Comparison of ENCODE assay signal across 8 cellular contexts in genomic region chr3:120198305-120198878, GRCh38.
DNase-seq lines count a peak whose midpoint lies in the region; ATAC-seq and TF ChIP-seq lines count a peak whose summit lies in the region.

No MANE protein-coding gene starts in this region.

- H3K9me2 ChIP-seq in PC-9 (ENCODE audit: insufficient read depth) = no peaks in the 10 kb centered on the region

- no peaks in the 10 kb centered on the region for H3K36me3 Mint-ChIP-seq in WTC11

- no peak overlapping the region for H2AFZ ChIP-seq in PC-9

- no peaks in the 10 kb centered on the region for H4K20me1 ChIP-seq in PC-9 (ENCODE audit: insufficient read depth)

- no peaks in the 10 kb centered on the region for H3K9me3 ChIP-seq in PC-9 (ENCODE audit: insufficient read depth, low read depth)
- H3K9me3 ChIP-seq in gastroesophageal sphincter = no peaks in the 10 kb centered on the region

- CTCF ChIA-PET in BJ (lab: Yijun Ruan, JAX) (interaction anchor here (1.6 to 1.7 kb wide), 2 partner anchors 15 to 307 kb away, joined by 4 to 5 read pairs; no protein-coding TSS in a partner anchor), PC-9 (lab: Charles Lee) (no interaction called here), WTC11 (lab: Charles Lee) (interaction anchor here (1.1 kb wide), 1 partner anchor 158 kb away, joined by 3 read pairs; no protein-coding TSS in a partner anchor)

- H3K4me1 ChIP-seq in PC-9 (replicated peaks; ENCODE audit: insufficient read depth) (peaks cover 28% of the 10 kb centered on the region), gastroesophageal sphincter (peaks cover 0 to 14% (median 0%) of the 10 kb centered on the region in 3 donors)

- H3K4me2 ChIP-seq in PC-9 = no peak overlapping the region

- H3K27ac ChIP-seq in PC-9 (no peak overlapping the region), gastroesophageal sphincter (no peak overlapping the region)

- intact Hi-C loops in PC-9 (cut with micrococcal nuclease; ENCODE audit: unreplicated experiment) = loop anchor here (5.0 kb wide), 1 partner anchor 306 kb away; no protein-coding TSS in a partner anchor

- TF ChIP-seq POLR2A in gastroesophageal sphincter (IDR thresholded peaks at IDR 0.05) = no peak

- no peaks in the 10 kb centered on the region for H3K79me2 ChIP-seq in PC-9 (ENCODE audit: low read depth)

- TF ChIP-seq EP300 in gastroesophageal sphincter (IDR thresholded peaks at IDR 0.05) = no peak

- no peaks in the 10 kb centered on the region for H3K36me3 ChIP-seq in BJ (ENCODE audit: control insufficient read depth, insufficient read depth, low read length)
- no peaks in the 10 kb centered on the region for H3K36me3 ChIP-seq in PC-9 (ENCODE audit: low read depth)
- no peaks in the 10 kb centered on the region for H3K36me3 ChIP-seq in gastroesophageal sphincter

- BruUV-seq in PC-9 (replicated peaks; lab: Mats Ljungman, UMichigan) = no TSS peak

- H3K9me3 Mint-ChIP-seq in WTC11 = no peaks in the 10 kb centered on the region

- H3K4me3 Mint-ChIP-seq in WTC11 = no peak overlapping the region

- H3K4me3 ChIP-seq in BJ (ENCODE audit: low read depth, low read length) (no peak overlapping the region), PC-9 (no peak overlapping the region), gastroesophageal sphincter (no peak overlapping the region)

- POLR2A ChIA-PET in BJ (lab: Charles Lee) = no interaction called here
- POLR2A ChIA-PET in PC-9 (lab: Charles Lee; ENCODE audit: unreplicated experiment) = interaction anchor here (0.6 kb wide), 1 partner anchor 115 kb away, joined by 4 read pairs; no protein-coding TSS in a partner anchor
- POLR2A ChIA-PET in WTC11 (lab: Charles Lee) = no interaction called here

- H3K27me3 ChIP-seq in BJ (ENCODE audit: control insufficient read depth, insufficient read depth, low read length) (no peaks in the 10 kb centered on the region), PC-9 (ENCODE audit: insufficient read depth, low read depth) (no peaks in the 10 kb centered on the region), gastroesophageal sphincter (no peaks in the 10 kb centered on the region)

- no peak for ATAC-seq in gastroesophageal sphincter
- ATAC-seq in WTC11 = no peak; the same call in 1 of the 2 replicates
- no peak for ATAC-seq in GM19395 (IDR thresholded peaks at IDR 0.05; ENCODE audit: unreplicated experiment)

- peaks cover 17% of the 10 kb centered on the region for H3F3A ChIP-seq in PC-9 (ENCODE audit: insufficient read depth, low read depth)

- H3K27me3 Mint-ChIP-seq in WTC11 (ENCODE audit: low read depth) = no peaks in the 10 kb centered on the region

- peak; percentile 28; the same call in 1 of the 2 replicates for TF ChIP-seq CTCF in BJ (IDR thresholded peaks at IDR 0.05; ENCODE audit: insufficient read depth, low read depth, low read length)
- TF ChIP-seq CTCF in PC-9 (conservative IDR thresholded peaks at IDR 0.05) = peak; percentile 50; the same call in 1 of the 2 replicates
- TF ChIP-seq CTCF in gastroesophageal sphincter (IDR thresholded peaks at IDR 0.05) = peak in 3 of 4 experiments; percentile 14 to 36 (median 33)
- TF ChIP-seq CTCF in WTC11 (IDR thresholded peaks at IDR 0.05) = no peak

- 0 out of 2 replicates have a peak, but pooled peaks cover 3% of the 10 kb centered on the region for H3K4me1 Mint-ChIP-seq in WTC11

- DNase-seq in BJ (ENCODE audit: low read depth) = no peak
- peak; percentile 60 for DNase-seq in H4 (ENCODE audit: low spot score)
- DNase-seq in PC-9 = no peak
- no peak for DNase-seq in WTC11 (ENCODE audit: low spot score)
- DNase-seq in NCI-H187 treated with DMSO at 0.1 percent for 48 hours (lab: John Stamatoyannopoulos, UW) = no peak
- DNase-seq in T-helper 1 cell = no peak

- 64 to 67% methylated on average over 3 of the region's 3 CpGs for WGBS in gastroesophageal sphincter (ENCODE audit: low coverage in 1 of 2), 2 donors

- no peak overlapping the region for H3K27ac Mint-ChIP-seq in WTC11

TF ChIP-seq in WTC11, 78 proteins besides CTCF, POLR2A, EP300 and RAD21:
- TF ChIP-seq MYBL2 (CRISPR knock-in tag; IDR thresholded peaks at IDR 0.05) = no peak
- TF ChIP-seq ZNF671 (CRISPR knock-in tag; IDR thresholded peaks at IDR 0.05) = no peak
- TF ChIP-seq, protein P1, sequence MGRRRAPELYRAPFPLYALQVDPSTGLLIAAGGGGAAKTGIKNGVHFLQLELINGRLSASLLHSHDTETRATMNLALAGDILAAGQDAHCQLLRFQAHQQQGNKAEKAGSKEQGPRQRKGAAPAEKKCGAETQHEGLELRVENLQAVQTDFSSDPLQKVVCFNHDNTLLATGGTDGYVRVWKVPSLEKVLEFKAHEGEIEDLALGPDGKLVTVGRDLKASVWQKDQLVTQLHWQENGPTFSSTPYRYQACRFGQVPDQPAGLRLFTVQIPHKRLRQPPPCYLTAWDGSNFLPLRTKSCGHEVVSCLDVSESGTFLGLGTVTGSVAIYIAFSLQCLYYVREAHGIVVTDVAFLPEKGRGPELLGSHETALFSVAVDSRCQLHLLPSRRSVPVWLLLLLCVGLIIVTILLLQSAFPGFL (CRISPR knock-in tag; IDR thresholded peaks at IDR 0.05; ENCODE audit: borderline replicate concordance) = no peak
- TF ChIP-seq ZMAT4 (CRISPR knock-in tag; IDR thresholded peaks at IDR 0.05) = no peak
- TF ChIP-seq ATF2 (CRISPR knock-in tag; IDR thresholded peaks at IDR 0.05; ENCODE audit: borderline replicate concordance, low read depth) = no peak
- no peak for TF ChIP-seq ZNF232 (CRISPR knock-in tag; IDR thresholded peaks at IDR 0.05)
- TF ChIP-seq ZNF121 (CRISPR knock-in tag; IDR thresholded peaks at IDR 0.05) = no peak
- no peak for TF ChIP-seq AR (CRISPR knock-in tag; IDR thresholded peaks at IDR 0.05)
- TF ChIP-seq FOXP1 (CRISPR knock-in tag; IDR thresholded peaks at IDR 0.05; ENCODE audit: borderline replicate concordance) = no peak
